Comparison of ENCODE assay signal across 13 cellular contexts in the genomic region with DNA sequence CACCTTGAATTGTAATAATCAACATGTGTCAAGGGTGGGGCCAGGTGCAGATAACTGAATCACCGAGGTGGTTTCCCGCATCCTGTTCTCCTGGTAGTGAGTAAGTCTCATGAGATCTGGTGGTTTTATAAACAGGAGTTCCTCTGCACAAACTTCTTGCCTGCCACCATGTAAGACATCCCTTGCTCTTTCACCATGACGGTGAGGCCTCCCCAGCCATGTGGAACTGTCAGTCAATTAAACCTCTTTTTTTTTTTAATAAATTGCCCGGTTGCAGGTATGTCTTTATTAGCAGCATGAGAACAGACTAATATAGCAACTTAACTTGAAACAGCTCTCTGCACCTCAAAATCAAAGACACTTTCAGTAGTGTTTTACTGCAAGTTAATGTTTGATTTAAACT.
DNase-seq lines count a peak whose midpoint lies in the region; ATAC-seq and TF ChIP-seq lines count a peak whose summit lies in the region.
"Had no signal": no experiment of that assay in that cellular context is flagged by ENCODE, and none has a peak within 500 bp of the region (broad histone marks: within the 10 kb centered on the region; RNA-seq: fewer than 3 reads in every experiment).

No MANE protein-coding gene starts in this region.

- DNase-seq in Caki2 (ENCODE audit: low read depth) (peak; percentile 88), NCI-H226 (peak; percentile 53), kidney epithelial cell (ENCODE audit: low read depth) (peak; percentile 81), RPMI8226 (no peak), NCI-H2227 (lab: John Stamatoyannopoulos, UW; ENCODE audit: unreplicated experiment) (no peak), T-helper 9 cell (no peak), COLO829 (ENCODE audit: low spot score) (no peak)
- DNase-seq: AML-193, HCEC 1CT, Kasumi-1, left cardiac atrium had no signal

- no peaks in the 10 kb centered on the region for H3K27me3 ChIP-seq in kidney epithelial cell (ENCODE audit: control insufficient read depth, insufficient read depth, low read length)

- peaks cover 7% of the 10 kb centered on the region for H3K36me3 ChIP-seq in kidney epithelial cell (ENCODE audit: control insufficient read depth, insufficient read depth, low read length)

- no peak for TF ChIP-seq CTCF in kidney epithelial cell (IDR thresholded peaks at IDR 0.05; ENCODE audit: insufficient read depth, low read length, poor library complexity, severe bottlenecking)

- ATAC-seq in GM19463 (IDR thresholded peaks at IDR 0.05; ENCODE audit: unreplicated experiment), result peak; percentile 55
- ATAC-seq: left cardiac atrium had no signal

- H3K4me3 ChIP-seq in kidney epithelial cell (ENCODE audit: low read depth, low read length), result no peak overlapping the region
- H3K4me3 ChIP-seq: coronary artery had no signal

- in situ Hi-C loops in Caki2 (cut with HindIII; ENCODE audit: low pct_unique_long_range_greater_than_20kb, low sequenced_read_pairs), result no loop called here

Comparison
In these comparisons a context has a peak if more than half of its experiments do, and no peak if none do; other contexts are left out.
1. DNase-seq: peak in Caki2 (single experiment), NCI-H226 (single experiment) and kidney epithelial cell (single experiment); none in RPMI8226 (single experiment), NCI-H2227 (single experiment), T-helper 9 cell (single experiment) and COLO829 (single experiment).